8 cellular contexts compared by ENCODE assay signal in the genomic region with DNA sequence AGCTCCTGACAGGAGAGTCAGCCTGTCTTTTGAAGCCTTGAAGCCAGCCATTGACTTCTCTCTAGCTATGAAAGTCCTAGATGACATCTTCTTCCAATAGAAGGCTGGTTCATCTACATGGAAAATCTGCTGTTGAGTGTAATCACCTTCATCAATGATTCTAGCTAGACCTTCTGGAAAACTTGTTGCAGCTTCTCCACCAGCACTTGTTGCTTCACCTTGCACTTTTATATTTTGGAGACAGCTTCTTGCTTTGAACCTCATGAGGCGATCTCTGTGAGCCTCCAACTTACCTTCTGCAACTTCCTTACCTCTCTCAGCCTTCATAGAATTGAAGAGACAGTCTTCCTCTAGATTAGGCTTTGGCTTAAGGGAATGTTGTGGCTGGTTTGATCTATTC. TPM values are rescaled to one million over a fixed set of nuclear protein-coding genes. Genes with fewer than 3 reads are reported as not detected.
"Had no signal": no experiment of that assay in that cellular context is flagged by ENCODE, and none has a peak within 500 bp of the region (broad histone marks: within the 10 kb centered on the region; RNA-seq: fewer than 3 reads in every experiment).

No MANE protein-coding gene starts in this region.

- ATAC-seq: HepG2, K562 had no signal

- H3K27me3 Mint-ChIP-seq: IgD-negative memory B cell had no signal

- H3K27ac Mint-ChIP-seq: IgD-negative memory B cell had no signal

- H3K4me1 Mint-ChIP-seq: IgD-negative memory B cell had no signal

- H3K9me3 Mint-ChIP-seq: IgD-negative memory B cell had no signal

- H3K4me3 ChIP-seq: K562 had no signal

- H3K36me3 Mint-ChIP-seq: IgD-negative memory B cell had no signal

- DNase-seq: IMR-90, KBM-7, KG1 had no signal

- H3K27ac ChIP-seq: HL-60, KMS-11 had no signal

- H3K4me2 ChIP-seq: KMS-11 had no signal

RNA-seq across cellular contexts. Expression of a gene that starts 58.3 kb away (rescaled TPM):
- total RNA-seq: IMR-90 had no signal
- polyA plus RNA-seq: IgD-negative memory B cell had no signal
